1 cellular context compared by ENCODE assay signal in genomic region chr14:89391123-89391522, GRCh38.
TF ChIP-seq lines count a peak whose summit lies in the region.

No MANE protein-coding gene starts in this region.

TF ChIP-seq in HepG2, 621 proteins besides CTCF, POLR2A, EP300 and RAD21 (continues in another document):
- TF ChIP-seq ZSCAN22 (CRISPR knock-in tag; IDR thresholded peaks at IDR 0.05) (no peak), ZNF30 (CRISPR knock-in tag; IDR thresholded peaks at IDR 0.05) (no peak), PLSCR1 (CRISPR knock-in tag; IDR thresholded peaks at IDR 0.05; ENCODE audit: borderline replicate concordance) (no peak), ZNF713 (CRISPR knock-in tag; IDR thresholded peaks at IDR 0.05) (no peak), ZUFSP (CRISPR knock-in tag; IDR thresholded peaks at IDR 0.05; ENCODE audit: borderline replicate concordance) (no peak), ZNF44 (CRISPR knock-in tag; IDR thresholded peaks at IDR 0.05) (peak; percentile 42; the same call in 1 of the 2 replicates), ZNF619 (CRISPR knock-in tag; IDR thresholded peaks at IDR 0.05) (no peak), EZH2 (conservative IDR thresholded peaks at IDR 0.05; ENCODE audit: low read depth, low read length) (no peak), MXD1 (CRISPR knock-in tag; IDR thresholded peaks at IDR 0.05) (no peak), EEA1 (CRISPR knock-in tag; IDR thresholded peaks at IDR 0.05; ENCODE audit: borderline replicate concordance) (no peak), SRSF9 (IDR thresholded peaks at IDR 0.05; ENCODE audit: borderline replicate concordance, insufficient read depth, low read depth, low read length, poor library complexity, severe bottlenecking) (no peak), ZNF616 (CRISPR knock-in tag; IDR thresholded peaks at IDR 0.05; ENCODE audit: low read depth) (no peak), ZNF276 (CRISPR knock-in tag; IDR thresholded peaks at IDR 0.05; ENCODE audit: low read depth) (no peak), ELF3 (CRISPR knock-in tag; IDR thresholded peaks at IDR 0.05) (no peak; the same call in 1 of the 2 replicates), RNF219 (CRISPR knock-in tag; IDR thresholded peaks at IDR 0.05) (no peak), ZNF101 (CRISPR knock-in tag; IDR thresholded peaks at IDR 0.05; ENCODE audit: borderline replicate concordance, low read depth) (no peak), ATF2 (CRISPR knock-in tag; IDR thresholded peaks at IDR 0.05) (peak; percentile 44; the same call in 1 of the 2 replicates), HNRNPLL (IDR thresholded peaks at IDR 0.05; ENCODE audit: low read depth, low read length, poor library complexity, severe bottlenecking) (no peak), ZNF646 (CRISPR knock-in tag; IDR thresholded peaks at IDR 0.05) (no peak), ZNF3 (CRISPR knock-in tag; IDR thresholded peaks at IDR 0.05) (no peak), KMT2A (CRISPR knock-in tag; IDR thresholded peaks at IDR 0.05) (peak; percentile 40; the same call in 1 of the 2 replicates), ZNF83 (CRISPR knock-in tag; IDR thresholded peaks at IDR 0.05; ENCODE audit: borderline replicate concordance) (no peak), HMGA1 (CRISPR knock-in tag; conservative IDR thresholded peaks at IDR 0.05) (no peak), NFAT5 (CRISPR knock-in tag; IDR thresholded peaks at IDR 0.05) (no peak), HOXA3 (CRISPR knock-in tag; IDR thresholded peaks at IDR 0.05) (0 out of 2 replicates have a peak, but pooled peaks have one; percentile 68), SP4 (CRISPR knock-in tag; IDR thresholded peaks at IDR 0.05) (no peak), SATB2 (CRISPR knock-in tag; IDR thresholded peaks at IDR 0.05) (no peak), LCORL (IDR thresholded peaks at IDR 0.05) (no peak), LCORL (CRISPR knock-in tag; IDR thresholded peaks at IDR 0.05) (peak; percentile 40; the same call in 1 of the 2 replicates), SRSF4 (IDR thresholded peaks at IDR 0.05; ENCODE audit: low read depth, low read length, poor library complexity, severe bottlenecking) (no peak), ZZZ3 (CRISPR knock-in tag; IDR thresholded peaks at IDR 0.05; ENCODE audit: borderline replicate concordance) (no peak), ZNF878 (CRISPR knock-in tag; IDR thresholded peaks at IDR 0.05) (no peak), GABPB1 (CRISPR knock-in tag; IDR thresholded peaks at IDR 0.05) (no peak), KAT7 (CRISPR knock-in tag; IDR thresholded peaks at IDR 0.05; ENCODE audit: borderline replicate concordance) (0 out of 2 replicates have a peak, but pooled peaks have one; percentile 25), ZNF207 (IDR thresholded peaks at IDR 0.05; ENCODE audit: borderline replicate concordance) (no peak), GMEB2 (CRISPR knock-in tag; IDR thresholded peaks at IDR 0.05; ENCODE audit: low read depth) (no peak), MBNL3 (CRISPR knock-in tag; conservative IDR thresholded peaks at IDR 0.05) (no peak), U2AF2 (IDR thresholded peaks at IDR 0.05; ENCODE audit: low read depth, low read length) (no peak), ZNF326 (CRISPR knock-in tag; IDR thresholded peaks at IDR 0.05; ENCODE audit: borderline replicate concordance) (no peak), SP1 (IDR thresholded peaks at IDR 0.05) (no peak), SP1 (CRISPR knock-in tag; IDR thresholded peaks at IDR 0.05) (no peak)
